In the genomic region with DNA sequence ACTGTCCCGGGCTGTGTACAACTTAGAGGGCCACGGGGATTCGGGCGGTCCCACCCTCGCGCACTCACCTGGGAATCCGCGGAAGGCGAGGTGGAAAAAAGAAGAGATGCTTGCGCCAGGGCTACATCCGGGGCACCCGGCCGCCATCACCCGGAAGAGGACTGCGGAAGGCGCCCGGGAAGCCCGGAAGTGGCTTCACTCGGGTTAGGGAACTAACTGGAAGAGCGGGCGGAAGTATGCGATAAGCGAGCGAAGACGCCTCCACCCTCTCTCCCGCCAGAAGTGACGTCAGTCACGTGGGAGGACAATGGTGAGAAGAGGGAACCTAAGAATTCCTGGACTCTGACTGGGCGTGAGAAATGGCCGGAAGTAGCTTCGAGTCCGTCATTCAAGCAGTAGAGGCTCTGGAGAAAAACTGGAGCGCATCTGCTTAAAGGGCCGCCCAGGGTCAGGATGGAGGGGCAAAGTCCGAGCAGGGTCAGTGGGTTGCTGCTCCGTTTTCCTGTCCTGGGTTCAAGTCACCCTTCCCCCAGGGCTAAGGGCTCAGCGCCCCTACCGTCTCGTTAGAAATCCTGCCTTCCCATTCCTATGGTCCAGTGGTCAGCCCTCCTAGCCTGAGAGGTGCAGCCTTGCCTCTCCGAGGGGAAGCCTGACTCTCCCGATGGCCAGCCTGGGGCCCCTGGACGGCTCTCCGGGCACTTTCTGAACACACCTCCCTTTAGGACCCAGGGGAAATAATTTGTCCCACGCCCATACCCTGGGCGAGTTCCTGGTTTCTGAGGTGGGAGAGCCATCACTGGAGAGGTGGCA, we compare ENCODE assay signal across 1 cellular context.
A peak's percentile ranks its signal among the peaks of the same experiment; 100 is the strongest.
TF ChIP-seq lines count a peak whose summit lies in the region.

A gene (minus strand): TSS at position 165 of the 810 bp plus-strand sequence. CDS start 627 bp downstream, outside the sequence.

TF ChIP-seq in HCT116, 20 proteins besides CTCF, POLR2A, EP300 and RAD21 (continued from another document):
- TF ChIP-seq, protein P1, sequence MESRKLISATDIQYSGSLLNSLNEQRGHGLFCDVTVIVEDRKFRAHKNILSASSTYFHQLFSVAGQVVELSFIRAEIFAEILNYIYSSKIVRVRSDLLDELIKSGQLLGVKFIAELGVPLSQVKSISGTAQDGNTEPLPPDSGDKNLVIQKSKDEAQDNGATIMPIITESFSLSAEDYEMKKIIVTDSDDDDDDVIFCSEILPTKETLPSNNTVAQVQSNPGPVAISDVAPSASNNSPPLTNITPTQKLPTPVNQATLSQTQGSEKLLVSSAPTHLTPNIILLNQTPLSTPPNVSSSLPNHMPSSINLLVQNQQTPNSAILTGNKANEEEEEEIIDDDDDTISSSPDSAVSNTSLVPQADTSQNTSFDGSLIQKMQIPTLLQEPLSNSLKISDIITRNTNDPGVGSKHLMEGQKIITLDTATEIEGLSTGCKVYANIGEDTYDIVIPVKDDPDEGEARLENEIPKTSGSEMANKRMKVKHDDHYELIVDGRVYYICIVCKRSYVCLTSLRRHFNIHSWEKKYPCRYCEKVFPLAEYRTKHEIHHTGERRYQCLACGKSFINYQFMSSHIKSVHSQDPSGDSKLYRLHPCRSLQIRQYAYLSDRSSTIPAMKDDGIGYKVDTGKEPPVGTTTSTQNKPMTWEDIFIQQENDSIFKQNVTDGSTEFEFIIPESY (IDR thresholded peaks at IDR 0.05; ENCODE audit: extremely low read depth, insufficient replicate concordance, low read length): no peak
- TF ChIP-seq JUND (IDR thresholded peaks at IDR 0.05) (peak; percentile 13; the same call in 1 of the 2 replicates), ZFX (IDR thresholded peaks at IDR 0.05) (no peak), ELF1 (IDR thresholded peaks at IDR 0.05; ENCODE audit: borderline replicate concordance, low read depth) (peak; percentile 99), POLR2AphosphoS5 (IDR thresholded peaks at IDR 0.05; ENCODE audit: low read depth, low read length) (peak; percentile 78), SP1 (IDR thresholded peaks at IDR 0.05; ENCODE audit: low read depth) (peak; percentile 57), EZH2 (IDR thresholded peaks at IDR 0.05) (no peak), SIN3A (IDR thresholded peaks at IDR 0.05; ENCODE audit: low read depth) (peak; percentile 33; the same call in 1 of the 2 replicates), TCF7L2 (IDR thresholded peaks at IDR 0.05; ENCODE audit: borderline replicate concordance, extremely low read depth, insufficient read depth, insufficient read length) (no peak), EZH2phosphoT487 (IDR thresholded peaks at IDR 0.05; ENCODE audit: borderline replicate concordance) (no peak), CEBPB (IDR thresholded peaks at IDR 0.05; ENCODE audit: low read depth) (no peak)
- TF ChIP-seq, protein P2, sequence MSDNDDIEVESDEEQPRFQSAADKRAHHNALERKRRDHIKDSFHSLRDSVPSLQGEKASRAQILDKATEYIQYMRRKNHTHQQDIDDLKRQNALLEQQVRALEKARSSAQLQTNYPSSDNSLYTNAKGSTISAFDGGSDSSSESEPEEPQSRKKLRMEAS (IDR thresholded peaks at IDR 0.05): peak; percentile 92
- TF ChIP-seq, protein P3, sequence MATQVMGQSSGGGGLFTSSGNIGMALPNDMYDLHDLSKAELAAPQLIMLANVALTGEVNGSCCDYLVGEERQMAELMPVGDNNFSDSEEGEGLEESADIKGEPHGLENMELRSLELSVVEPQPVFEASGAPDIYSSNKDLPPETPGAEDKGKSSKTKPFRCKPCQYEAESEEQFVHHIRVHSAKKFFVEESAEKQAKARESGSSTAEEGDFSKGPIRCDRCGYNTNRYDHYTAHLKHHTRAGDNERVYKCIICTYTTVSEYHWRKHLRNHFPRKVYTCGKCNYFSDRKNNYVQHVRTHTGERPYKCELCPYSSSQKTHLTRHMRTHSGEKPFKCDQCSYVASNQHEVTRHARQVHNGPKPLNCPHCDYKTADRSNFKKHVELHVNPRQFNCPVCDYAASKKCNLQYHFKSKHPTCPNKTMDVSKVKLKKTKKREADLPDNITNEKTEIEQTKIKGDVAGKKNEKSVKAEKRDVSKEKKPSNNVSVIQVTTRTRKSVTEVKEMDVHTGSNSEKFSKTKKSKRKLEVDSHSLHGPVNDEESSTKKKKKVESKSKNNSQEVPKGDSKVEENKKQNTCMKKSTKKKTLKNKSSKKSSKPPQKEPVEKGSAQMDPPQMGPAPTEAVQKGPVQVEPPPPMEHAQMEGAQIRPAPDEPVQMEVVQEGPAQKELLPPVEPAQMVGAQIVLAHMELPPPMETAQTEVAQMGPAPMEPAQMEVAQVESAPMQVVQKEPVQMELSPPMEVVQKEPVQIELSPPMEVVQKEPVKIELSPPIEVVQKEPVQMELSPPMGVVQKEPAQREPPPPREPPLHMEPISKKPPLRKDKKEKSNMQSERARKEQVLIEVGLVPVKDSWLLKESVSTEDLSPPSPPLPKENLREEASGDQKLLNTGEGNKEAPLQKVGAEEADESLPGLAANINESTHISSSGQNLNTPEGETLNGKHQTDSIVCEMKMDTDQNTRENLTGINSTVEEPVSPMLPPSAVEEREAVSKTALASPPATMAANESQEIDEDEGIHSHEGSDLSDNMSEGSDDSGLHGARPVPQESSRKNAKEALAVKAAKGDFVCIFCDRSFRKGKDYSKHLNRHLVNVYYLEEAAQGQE (IDR thresholded peaks at IDR 0.05; ENCODE audit: low read depth): no peak
- TF ChIP-seq, protein P4, sequence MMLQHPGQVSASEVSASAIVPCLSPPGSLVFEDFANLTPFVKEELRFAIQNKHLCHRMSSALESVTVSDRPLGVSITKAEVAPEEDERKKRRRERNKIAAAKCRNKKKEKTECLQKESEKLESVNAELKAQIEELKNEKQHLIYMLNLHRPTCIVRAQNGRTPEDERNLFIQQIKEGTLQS (IDR thresholded peaks at IDR 0.05): no peak
